10 cellular contexts compared by ENCODE assay signal in genomic region chr3:151316267-151316991, GRCh38. TPM values are rescaled to one million over a fixed set of nuclear protein-coding genes. Genes with fewer than 3 reads are reported as not detected.
DNase-seq lines count a peak whose midpoint lies in the region; ATAC-seq, FAIRE-seq and TF ChIP-seq lines count a peak whose summit lies in the region.
"Had no signal": no experiment of that assay in that cellular context is flagged by ENCODE, and none has a peak within 500 bp of the region (broad histone marks: within the 10 kb centered on the region; RNA-seq: fewer than 3 reads in every experiment).

TSS of gene GPR87 (minus strand) at chr3:151316820. CDS start at chr3:151300100, 16,720 bp downstream.

- no peaks in the 10 kb centered on the region for H3K79me1 ChIP-seq in neuronal stem cell (ENCODE audit: low read depth, low read length)

- POLR2A ChIA-PET in K562 (lab: Yijun Ruan, JAX), result no interaction called here

- DNase-seq in K562 (ENCODE audit: extremely low read depth in 1 of 4, low spot score in 3 of 4) (no peak), neuronal stem cell (ENCODE audit: low spot score) (no peak), Right ventricle myocardium superior (no peak)
- DNase-seq: activated gamma-delta T cell, foreskin fibroblast had no signal

- CTCF ChIA-PET in K562 (lab: Yijun Ruan, JAX; ENCODE audit: low intra/inter-chr PET ratio), result no interaction called here

- no peak within 1 kb of the TSS for H4K91ac ChIP-seq in neuronal stem cell (ENCODE audit: low read depth, low read length, poor library complexity)

- H3K9me1 ChIP-seq in K562 (ENCODE audit: control insufficient read depth, insufficient read depth, low read length), result no peaks in the 10 kb centered on the region

- H2BK15ac ChIP-seq in neuronal stem cell (ENCODE audit: low read length), result no peak within 1 kb of the TSS

- no peaks in the 10 kb centered on the region for H3K4me1 ChIP-seq in K562 (replicated peaks in 1 of 2; ENCODE audit: control insufficient read depth in 2 of 2, insufficient read depth in 2 of 2, low read length in 2 of 2)
- H3K4me1 ChIP-seq in neuronal stem cell (ENCODE audit: control insufficient read depth in 2 of 2, insufficient read depth in 1 of 2, low read depth in 1 of 2, low read length in 2 of 2), result no peaks in the 10 kb centered on the region

- no peak within 1 kb of the TSS for H2BK12ac ChIP-seq in neuronal stem cell (ENCODE audit: low read length)

- no peak for TF ChIP-seq POLR2A in K562 (conservative IDR thresholded peaks at IDR 0.05)

- H3K9me3 ChIP-seq in K562 (replicated peaks; ENCODE audit: control insufficient read depth, insufficient read depth, low read depth, low read length), result no peaks in the 10 kb centered on the region
- no peaks in the 10 kb centered on the region for H3K9me3 ChIP-seq in neuronal stem cell (replicated peaks in 1 of 2; ENCODE audit: control insufficient read depth in 2 of 2, insufficient read depth in 1 of 2, low read depth in 1 of 2, low read length in 2 of 2)

- H2BK120ac ChIP-seq in neuronal stem cell (ENCODE audit: low read depth, low read length), result no peak within 1 kb of the TSS

- H3K9ac ChIP-seq in K562 (ENCODE audit: insufficient read depth in 1 of 2, low read depth in 2 of 2, low read length in 2 of 2), result no peak within 1 kb of the TSS
- H3K9ac ChIP-seq in neuronal stem cell (ENCODE audit: low read depth, low read length, poor library complexity), result no peak within 1 kb of the TSS

- ATAC-seq in GM18858 (IDR thresholded peaks at IDR 0.05; ENCODE audit: unreplicated experiment) (peak; percentile 59), HG03442 (IDR thresholded peaks at IDR 0.05; ENCODE audit: unreplicated experiment) (peak; percentile 55), K562 (no peak), GM21515 (IDR thresholded peaks at IDR 0.05; ENCODE audit: unreplicated experiment) (no peak), GM21381 (IDR thresholded peaks at IDR 0.05; ENCODE audit: unreplicated experiment) (no peak), Right ventricle myocardium superior (ENCODE audit: poor library complexity) (no peak)

- BruUV-seq in K562 (replicated peaks; lab: Mats Ljungman, UMichigan), result no TSS peak

- in situ Hi-C loops in K562 (cut with MboI), result no loop called here

- TF ChIP-seq CTCF in K562 (IDR thresholded peaks at IDR 0.05 in 2 of 3, conservative IDR thresholded peaks at IDR 0.05 in 1 of 3; ENCODE audit: insufficient read depth in 2 of 3, low read depth in 1 of 3, low read length in 3 of 3), result no peak

- H3K4ac ChIP-seq in neuronal stem cell (ENCODE audit: low read length), result no peak within 1 kb of the TSS

- intact Hi-C loops in K562 (cut with micrococcal nuclease) (no loop called here), Right ventricle myocardium superior (cut with DNase I) (no loop called here)

- H4K20me1 ChIP-seq in K562 (replicated peaks; ENCODE audit: control insufficient read depth, insufficient read depth, low read length), result no peaks in the 10 kb centered on the region

- H3K27ac ChIP-seq in K562 (ENCODE audit: extremely low read depth, low read depth, low read length) (no peak within 1 kb of the TSS), neuronal stem cell (replicated peaks; ENCODE audit: low read length) (no peak within 1 kb of the TSS)

- no peak within 1 kb of the TSS for H3K4me2 ChIP-seq in K562 (ENCODE audit: insufficient read depth, low read length)
- H3K4me2 ChIP-seq in neuronal stem cell (ENCODE audit: insufficient read depth, low read length, poor library complexity, severe bottlenecking), result no peak within 1 kb of the TSS

- peaks cover 4 to 12% of the 10 kb centered on the region in 2 experiments; a peak in 4 of 5 replicates for H3K27me3 ChIP-seq in K562 (ENCODE audit: control insufficient read depth in 2 of 2, insufficient read depth in 2 of 2, low read length in 2 of 2)
- H3K27me3 ChIP-seq in neuronal stem cell (ENCODE audit: control insufficient read depth in 3 of 3, insufficient read depth in 3 of 3, low read depth in 1 of 3, low read length in 3 of 3), result no peaks in the 10 kb centered on the region

- no peak within 1 kb of the TSS for H2BK5ac ChIP-seq in neuronal stem cell (ENCODE audit: low read length)

- H3K4me3 ChIP-seq in K562 (no peak within 1 kb of the TSS), neuronal stem cell (ENCODE audit: low read length in 2 of 2) (no peak within 1 kb of the TSS)

- H2AFZ ChIP-seq in K562 (ENCODE audit: low read depth, low read length) (no peak within 1 kb of the TSS), neuronal stem cell (ENCODE audit: low read length) (peak within 1 kb of the TSS; percentile 67)

- H3K36me3 ChIP-seq in K562 (ENCODE audit: control insufficient read depth, insufficient read depth, low read length) (no peaks in the 10 kb centered on the region), neuronal stem cell (replicated peaks in 1 of 2; ENCODE audit: control insufficient read depth in 2 of 2, insufficient read depth in 2 of 2, low read length in 2 of 2) (no peaks in the 10 kb centered on the region)

- H3K18ac ChIP-seq in neuronal stem cell (ENCODE audit: low read length), result no peak within 1 kb of the TSS

- H2AK5ac ChIP-seq in neuronal stem cell (ENCODE audit: low read depth, low read length), result no peak within 1 kb of the TSS

- TF ChIP-seq EP300 in K562 (IDR thresholded peaks at IDR 0.05; ENCODE audit: low read length), result no peak

- no peak within 1 kb of the TSS for H3K14ac ChIP-seq in neuronal stem cell (ENCODE audit: low read length)

- H4K8ac ChIP-seq in neuronal stem cell (ENCODE audit: low read depth, low read length), result no peak within 1 kb of the TSS

- WGBS in K562 (ENCODE audit: insufficient coverage, low coverage, missing lambda C conversion rate), result 2% methylated on average over 7 of the region's 7 CpGs
- no CpG with 5 or more reads among the region's 7 CpGs for WGBS in neuronal stem cell (ENCODE audit: extremely low coverage in 2 of 2, insufficient read length in 2 of 2, insufficient replicate concordance in 1 of 2), 2 donors

- no peak for TF ChIP-seq RAD21 in K562 (CRISPR knock-in tag; conservative IDR thresholded peaks at IDR 0.05 in 1 of 2, IDR thresholded peaks at IDR 0.05 in 1 of 2)

- FAIRE-seq in K562 (lab: Jason Lieb, UNC), result peak; percentile 35

- no peak within 1 kb of the TSS for H3K23ac ChIP-seq in neuronal stem cell (ENCODE audit: low read depth, low read length, poor library complexity)

- H3K79me2 ChIP-seq in K562 (ENCODE audit: control insufficient read depth, insufficient read depth, low read length), result no peaks in the 10 kb centered on the region

TF ChIP-seq in K562, 482 proteins besides CTCF, POLR2A, EP300 and RAD21 (continues in another document):
- TF ChIP-seq SRSF3 (IDR thresholded peaks at IDR 0.05; ENCODE audit: insufficient read depth, low read length) (no peak), FOXM1 (IDR thresholded peaks at IDR 0.05; ENCODE audit: low read depth) (no peak), FOXM1 (CRISPR knock-in tag; IDR thresholded peaks at IDR 0.05; ENCODE audit: low read depth) (no peak), ZNF431 (CRISPR knock-in tag; IDR thresholded peaks at IDR 0.05) (no peak), RCOR1 (IDR thresholded peaks at IDR 0.05; ENCODE audit: borderline replicate concordance in 1 of 2, low read depth in 2 of 2, low read length in 2 of 2) (no peak)

RNA-seq across cellular contexts. Expression of gene GPR87, which starts in this region (rescaled TPM):
- total RNA-seq in K562 (2011; cell fraction: chromatin; rRNA removed; ENCODE audit: low replicate concordance), result not detected in 2 replicates
- not detected in 2 replicates for total RNA-seq in K562 (2011; cell fraction: nucleolus; rRNA removed)
- not detected in 2 replicates for total RNA-seq in K562 (2011; cell fraction: nucleoplasm; rRNA removed)
- total RNA-seq in K562 (2014; rRNA removed), result not detected in 2 replicates
- not detected in 2 replicates for total RNA-seq in K562 (2014; rRNA removed; fragmentation: Illumina TruSeq; extraction: Trizol)
- total RNA-seq in K562 (2015; rRNA removed; fragmentation: Illumina TruSeq; extraction: Trizol), result not detected in 2 replicates
- not detected in 2 replicates for total RNA-seq in K562 (2021)
- polyA plus RNA-seq in K562 (2011; rRNA removed), result not detected in 2 replicates
- polyA plus RNA-seq in K562 (2011; cell fraction: cytosol; rRNA removed), result not detected in 2 replicates
- not detected in 2 replicates for polyA plus RNA-seq in K562 (2011; cell fraction: nucleus; rRNA removed)
- not detected in 2 replicates for polyA plus RNA-seq in K562 (2012)
- polyA plus RNA-seq in K562 (2014; fragmentation: Illumina TruSeq; extraction: Trizol), result not detected in 2 replicates
- not detected for polyA plus RNA-seq in K562 (2014; fragmentation: Nextera tagmentation; extraction: Ambion mirVana)
- not detected in 2 replicates for polyA plus RNA-seq in K562 (2014; rRNA removed)
- polyA minus RNA-seq in K562 (2011; rRNA and poly(A)+ RNA removed), result not detected in 2 replicates
- polyA minus RNA-seq in K562 (2011; cell fraction: cytosol; rRNA and poly(A)+ RNA removed), result not detected in 2 replicates
- not detected in 2 replicates for polyA minus RNA-seq in K562 (2011; cell fraction: nucleus; rRNA and poly(A)+ RNA removed)
- polyA plus RNA-seq in neuronal stem cell (2013, experiment 1 of 2), result 0.03 TPM
- not detected for polyA plus RNA-seq in neuronal stem cell (2013, experiment 2 of 2)
- total RNA-seq in Right ventricle myocardium superior, result not detected
- polyA plus RNA-seq: neural cell had no signal

Comparison
In these comparisons a context has a peak if more than half of its experiments do, and no peak if none do; other contexts are left out.
1. ATAC-seq: peak in GM18858 (single experiment) and HG03442 (single experiment); none in K562 (single experiment), GM21515 (single experiment), GM21381 (single experiment) and Right ventricle myocardium superior (single experiment).